ENCODE assay signal across 9 cellular contexts in genomic region chr14:89493877-89494634, GRCh38.
DNase-seq lines count a peak whose midpoint lies in the region; ATAC-seq and TF ChIP-seq lines count a peak whose summit lies in the region.
"Had no signal": no experiment of that assay in that cellular context is flagged by ENCODE, and none has a peak within 500 bp of the region (broad histone marks: within the 10 kb centered on the region; RNA-seq: fewer than 3 reads in every experiment).

No MANE protein-coding gene starts in this region.

- TF ChIP-seq EP300 in neural cell (conservative IDR thresholded peaks at IDR 0.05; ENCODE audit: poor library complexity, severe bottlenecking): peak; percentile 87

- in situ Hi-C loops in mammary epithelial cell (cut with MboI; ENCODE audit: low sequenced_read_pairs in 2 of 2): no loop called here

- ATAC-seq in GM18867 (IDR thresholded peaks at IDR 0.05; ENCODE audit: unreplicated experiment): peak; percentile 97
- peak; percentile 87 for ATAC-seq in HG02588 (IDR thresholded peaks at IDR 0.05; ENCODE audit: unreplicated experiment)

- H3K9ac ChIP-seq in neural cell (ENCODE audit: low read length) (peak overlapping the region; percentile 58), mammary epithelial cell (ENCODE audit: insufficient read depth, low read length) (no peak overlapping the region)

- intact Hi-C loops in mammary epithelial cell (cut with micrococcal nuclease): no loop called here

- dilution Hi-C loops in mammary epithelial cell (cut with HindIII; ENCODE audit: low sequenced_read_pairs): no loop called here

- peak; percentile 49 for TF ChIP-seq RAD21 in neural cell (conservative IDR thresholded peaks at IDR 0.05)

- H3K27ac ChIP-seq in neural cell (ENCODE audit: low read length) (peak overlapping the region; percentile 87), mammary epithelial cell (ENCODE audit: insufficient read depth, low read depth, low read length) (no peak overlapping the region)

- H4K20me1 ChIP-seq in neural cell (ENCODE audit: insufficient read depth): no peaks in the 10 kb centered on the region
- no peaks in the 10 kb centered on the region for H4K20me1 ChIP-seq in mammary epithelial cell (ENCODE audit: insufficient read depth, low read length)

- H3F3A ChIP-seq in neural cell (ENCODE audit: insufficient read depth, low read length, poor library complexity, severe bottlenecking): peaks cover 20% of the 10 kb centered on the region

- H3K4me3 ChIP-seq in neural cell (ENCODE audit: low read length) (peak overlapping the region; percentile 63), mammary epithelial cell (replicated peaks in 1 of 3; ENCODE audit: insufficient read depth in 1 of 3, low read depth in 2 of 3, low read length in 3 of 3) (no peak overlapping the region)
- H3K4me3 ChIP-seq: HAP-1 had no signal

- H3K27me3 ChIP-seq in neural cell (ENCODE audit: insufficient read depth, low read depth, low read length) (no peaks in the 10 kb centered on the region), mammary epithelial cell (ENCODE audit: insufficient read depth, low read length) (no peaks in the 10 kb centered on the region)

- H3K4me2 ChIP-seq in neural cell (ENCODE audit: low read length) (peak overlapping the region; percentile 74), mammary epithelial cell (ENCODE audit: insufficient read depth, low read depth, low read length) (no peak overlapping the region)

- no peaks in the 10 kb centered on the region for H3K79me2 ChIP-seq in neural cell (replicated peaks; ENCODE audit: insufficient read depth, low read length)
- no peaks in the 10 kb centered on the region for H3K79me2 ChIP-seq in mammary epithelial cell (ENCODE audit: insufficient read depth, low read length)

- H3K9me3 ChIP-seq in neural cell (ENCODE audit: low read length): no peaks in the 10 kb centered on the region
- H3K9me3 ChIP-seq in mammary epithelial cell (replicated peaks; ENCODE audit: insufficient read depth, low read length): no peaks in the 10 kb centered on the region
- H3K9me3 ChIP-seq: HAP-1 had no signal

- TF ChIP-seq CTCF in neural cell (IDR thresholded peaks at IDR 0.05; ENCODE audit: poor library complexity, severe bottlenecking) (peak; percentile 8), mammary epithelial cell (conservative IDR thresholded peaks at IDR 0.05 in 1 of 2, IDR thresholded peaks at IDR 0.05 in 1 of 2; ENCODE audit: extremely low read depth in 1 of 2, insufficient read depth in 1 of 2, low read depth in 1 of 2, low read length in 2 of 2) (no peak)

- DNase-seq in NCI-H2227 (lab: John Stamatoyannopoulos, UW; ENCODE audit: unreplicated experiment) (peak; percentile 79), mammary epithelial cell (no peak), SW 1271 (lab: John Stamatoyannopoulos, UW) (no peak), occipital lobe (lab: John Stamatoyannopoulos, UW) (no peak)
- no peak for DNase-seq in activated CD4-positive, CD25-positive, alpha-beta regulatory T cell treated with anti-CD3 and anti-CD28 coated beads, Interleukin-2, amount 50 U/mL, for 72 hours

- WGBS in mammary epithelial cell (ENCODE audit: low coverage, missing lambda C conversion rate): 88% methylated on average over 7 of the region's 11 CpGs

- H3K36me3 ChIP-seq in neural cell (ENCODE audit: insufficient read depth, low read length) (no peaks in the 10 kb centered on the region), mammary epithelial cell (ENCODE audit: insufficient read depth, low read length) (no peaks in the 10 kb centered on the region)
- H3K36me3 ChIP-seq: HAP-1 had no signal

- no peaks in the 10 kb centered on the region for H3K4me1 ChIP-seq in mammary epithelial cell (ENCODE audit: insufficient read depth, low read length)

- H2AFZ ChIP-seq in neural cell (ENCODE audit: low read depth, low read length) (peak overlapping the region; percentile 28), mammary epithelial cell (ENCODE audit: low read depth, low read length) (no peak overlapping the region)

- no peaks in the 10 kb centered on the region for H3K9me2 ChIP-seq in neural cell (ENCODE audit: insufficient read depth, low read length)

- CTCF ChIA-PET in mammary epithelial cell (lab: Charles Lee; ENCODE audit: low non-redundant PET): no interaction called here

- no TSS peak for BruUV-seq in mammary epithelial cell (replicated peaks; lab: Mats Ljungman, UMichigan)

TF ChIP-seq in neural cell, 6 proteins besides CTCF, POLR2A, EP300 and RAD21:
- no peak for TF ChIP-seq TAF1 (IDR thresholded peaks at IDR 0.05; ENCODE audit: low read depth)
- peak; percentile 68 for TF ChIP-seq MXI1 (conservative IDR thresholded peaks at IDR 0.05; ENCODE audit: poor library complexity, severe bottlenecking)
- peak; percentile 48 for TF ChIP-seq SMC3 (conservative IDR thresholded peaks at IDR 0.05; ENCODE audit: poor library complexity)
- TF ChIP-seq POLR2AphosphoS5 (IDR thresholded peaks at IDR 0.05): peak; percentile 68
- TF ChIP-seq, protein P1, sequence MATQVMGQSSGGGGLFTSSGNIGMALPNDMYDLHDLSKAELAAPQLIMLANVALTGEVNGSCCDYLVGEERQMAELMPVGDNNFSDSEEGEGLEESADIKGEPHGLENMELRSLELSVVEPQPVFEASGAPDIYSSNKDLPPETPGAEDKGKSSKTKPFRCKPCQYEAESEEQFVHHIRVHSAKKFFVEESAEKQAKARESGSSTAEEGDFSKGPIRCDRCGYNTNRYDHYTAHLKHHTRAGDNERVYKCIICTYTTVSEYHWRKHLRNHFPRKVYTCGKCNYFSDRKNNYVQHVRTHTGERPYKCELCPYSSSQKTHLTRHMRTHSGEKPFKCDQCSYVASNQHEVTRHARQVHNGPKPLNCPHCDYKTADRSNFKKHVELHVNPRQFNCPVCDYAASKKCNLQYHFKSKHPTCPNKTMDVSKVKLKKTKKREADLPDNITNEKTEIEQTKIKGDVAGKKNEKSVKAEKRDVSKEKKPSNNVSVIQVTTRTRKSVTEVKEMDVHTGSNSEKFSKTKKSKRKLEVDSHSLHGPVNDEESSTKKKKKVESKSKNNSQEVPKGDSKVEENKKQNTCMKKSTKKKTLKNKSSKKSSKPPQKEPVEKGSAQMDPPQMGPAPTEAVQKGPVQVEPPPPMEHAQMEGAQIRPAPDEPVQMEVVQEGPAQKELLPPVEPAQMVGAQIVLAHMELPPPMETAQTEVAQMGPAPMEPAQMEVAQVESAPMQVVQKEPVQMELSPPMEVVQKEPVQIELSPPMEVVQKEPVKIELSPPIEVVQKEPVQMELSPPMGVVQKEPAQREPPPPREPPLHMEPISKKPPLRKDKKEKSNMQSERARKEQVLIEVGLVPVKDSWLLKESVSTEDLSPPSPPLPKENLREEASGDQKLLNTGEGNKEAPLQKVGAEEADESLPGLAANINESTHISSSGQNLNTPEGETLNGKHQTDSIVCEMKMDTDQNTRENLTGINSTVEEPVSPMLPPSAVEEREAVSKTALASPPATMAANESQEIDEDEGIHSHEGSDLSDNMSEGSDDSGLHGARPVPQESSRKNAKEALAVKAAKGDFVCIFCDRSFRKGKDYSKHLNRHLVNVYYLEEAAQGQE (IDR thresholded peaks at IDR 0.05; ENCODE audit: borderline replicate concordance): peak; percentile 49
- TF ChIP-seq EZH2 (IDR thresholded peaks at IDR 0.05; ENCODE audit: borderline replicate concordance, insufficient read depth, low read length, poor library complexity, severe bottlenecking): no peak
